ENCODE assay signal across 1 cellular context in genomic region chr7:29976265-29976664, GRCh38.
TF ChIP-seq lines count a peak whose summit lies in the region.

No MANE protein-coding gene starts in this region.

TF ChIP-seq in IMR-90, 13 proteins besides CTCF, POLR2A, EP300 and RAD21 (continued from another document):
- TF ChIP-seq NFE2L2 (IDR thresholded peaks at IDR 0.05; ENCODE audit: low read depth, low read length) (no peak), RFX5 (IDR thresholded peaks at IDR 0.05; ENCODE audit: low read depth, low read length) (no peak)
